In genomic region chr6:160029525-160029924, GRCh38 we compare ENCODE assay signal across 12 cellular contexts.
A peak's percentile ranks its signal among the peaks of the same experiment; 100 is the strongest.
DNase-seq lines count a peak whose midpoint lies in the region; ATAC-seq and TF ChIP-seq lines count a peak whose summit lies in the region.
"Had no signal": no experiment of that assay in that cellular context is flagged by ENCODE, and none has a peak within 500 bp of the region (broad histone marks: within the 10 kb centered on the region; RNA-seq: fewer than 3 reads in every experiment).

No MANE protein-coding gene starts in this region.

- H3K9ac ChIP-seq in liver (ENCODE audit: low read depth in 1 of 2, low read length in 2 of 2): no peak overlapping the region

- ATAC-seq in stimulated activated naive CD8-positive, alpha-beta T cell treated with anti-CD3 and anti-CD28 coated beads, Interleukin-15, amount 100 ng/mL, for 72 hours: no peak
- ATAC-seq in sciatic nerve: no peak
- no peak for ATAC-seq in GM19351 (IDR thresholded peaks at IDR 0.05; ENCODE audit: unreplicated experiment)

- peaks cover 72% of the 10 kb centered on the region for H3K36me3 Mint-ChIP-seq in MCF 10A (ENCODE audit: insufficient read depth, unreplicated experiment)

- H3K4me1 ChIP-seq in liver (ENCODE audit: control insufficient read depth in 4 of 4, insufficient read depth in 4 of 4, low read length in 3 of 4): peaks cover 0 to 13% (median 8%) of the 10 kb centered on the region in 4 donors
- H3K4me1 ChIP-seq in spleen: peaks cover 0 to 14% (median 3%) of the 10 kb centered on the region in 6 donors

- peak overlapping the region; percentile 95 for H3K27ac Mint-ChIP-seq in MCF 10A (ENCODE audit: low read depth, unreplicated experiment)
- peak overlapping the region in 1 of 2 donors; percentile 57 for H3K27ac Mint-ChIP-seq in stimulated activated naive CD8-positive, alpha-beta T cell treated with anti-CD3 and anti-CD28 coated beads, Interleukin-15, amount 100 ng/mL, for 72 hours
- H3K27ac Mint-ChIP-seq: activated naive CD8-positive, alpha-beta T cell had no signal

- H3K27ac ChIP-seq in liver (ENCODE audit: low read depth in 1 of 2, low read length in 2 of 2): peak overlapping the region; percentile 54 to 75
- peak overlapping the region in 5 of 8 donors; percentile 11 to 63 (median 53) for H3K27ac ChIP-seq in spleen

- no TSS peak for BruUV-seq in MCF 10A (replicated peaks; lab: Mats Ljungman, UMichigan)

- TF ChIP-seq RAD21 in liver (IDR thresholded peaks at IDR 0.05): no peak

- H3K9me3 ChIP-seq in liver (ENCODE audit: control insufficient read depth in 4 of 4, low read length in 3 of 4): no peaks in the 10 kb centered on the region
- H3K9me3 ChIP-seq in spleen: no peaks in the 10 kb centered on the region

- no peak for TF ChIP-seq CTCF in MCF 10A (IDR thresholded peaks at IDR 0.05; ENCODE audit: unreplicated experiment)
- no peak for TF ChIP-seq CTCF in liver (IDR thresholded peaks at IDR 0.05; ENCODE audit: low read depth, low read length, missing input control)
- no peak for TF ChIP-seq CTCF in spleen (IDR thresholded peaks at IDR 0.05 in 8 of 11, conservative IDR thresholded peaks at IDR 0.05 in 3 of 11)

- no peaks in the 10 kb centered on the region for H3K9me3 Mint-ChIP-seq in MCF 10A (ENCODE audit: unreplicated experiment)
- no peaks in the 10 kb centered on the region for H3K9me3 Mint-ChIP-seq in stimulated activated naive CD8-positive, alpha-beta T cell treated with anti-CD3 and anti-CD28 coated beads, Interleukin-15, amount 100 ng/mL, for 72 hours
- H3K9me3 Mint-ChIP-seq: activated CD4-positive, alpha-beta T cell treated with anti-CD3 and anti-CD28 coated beads, Interleukin-2, amount 10 ng/mL, durations not matched to agents 24 days and 14 days; CD8-positive, alpha-beta memory T cell had no signal

- H3K4me3 Mint-ChIP-seq in MCF 10A (ENCODE audit: unreplicated experiment): no peak overlapping the region
- no peak overlapping the region for H3K4me3 Mint-ChIP-seq in stimulated activated naive CD8-positive, alpha-beta T cell treated with anti-CD3 and anti-CD28 coated beads, Interleukin-15, amount 100 ng/mL, for 72 hours
- H3K4me3 Mint-ChIP-seq: activated CD4-positive, alpha-beta T cell treated with anti-CD3 and anti-CD28 coated beads, Interleukin-2, amount 10 ng/mL, durations not matched to agents 24 days and 14 days; activated naive CD8-positive, alpha-beta T cell; CD8-positive, alpha-beta memory T cell had no signal

- TF ChIP-seq POLR2A in spleen (IDR thresholded peaks at IDR 0.05): no peak

- H3K27me3 ChIP-seq in liver (ENCODE audit: control insufficient read depth in 4 of 4, insufficient read depth in 4 of 4, low read length in 3 of 4): no peaks in the 10 kb centered on the region
- H3K27me3 ChIP-seq in spleen (replicated peaks in 1 of 7): no peaks in the 10 kb centered on the region

- WGBS in liver: 98% methylated on average over 11 of the region's 11 CpGs
- WGBS in spleen, 5 donors: 90 to 95% (median 93%) methylated on average over 11 of the region's 11 CpGs

- H3K27me3 Mint-ChIP-seq in MCF 10A (ENCODE audit: insufficient read depth, unreplicated experiment): no peaks in the 10 kb centered on the region
- H3K27me3 Mint-ChIP-seq in stimulated activated naive CD8-positive, alpha-beta T cell treated with anti-CD3 and anti-CD28 coated beads, Interleukin-15, amount 100 ng/mL, for 72 hours: no peaks in the 10 kb centered on the region
- H3K27me3 Mint-ChIP-seq: activated CD4-positive, alpha-beta T cell treated with anti-CD3 and anti-CD28 coated beads, Interleukin-2, amount 10 ng/mL, durations not matched to agents 24 days and 14 days; activated naive CD8-positive, alpha-beta T cell had no signal

- peak; percentile 55 for DNase-seq in HK-2 (ENCODE audit: unreplicated experiment)
- no peak for DNase-seq in MCF 10A (ENCODE audit: unreplicated experiment)
- DNase-seq in spleen: no peak
- no peak for DNase-seq in stimulated activated naive CD8-positive, alpha-beta T cell treated with anti-CD3 and anti-CD28 coated beads, Interleukin-15, amount 100 ng/mL, for 72 hours
- DNase-seq in sciatic nerve (ENCODE audit: low spot score): no peak
- no peak for DNase-seq in NCI-H2029 (lab: John Stamatoyannopoulos, UW)
- DNase-seq: activated CD4-positive, alpha-beta T cell treated with anti-CD3 and anti-CD28 coated beads, Interleukin-2, amount 10 ng/mL, durations not matched to agents 24 days and 14 days; CD8-positive, alpha-beta memory T cell; NCI-H526 had no signal

- H3K36me3 ChIP-seq in liver (ENCODE audit: control insufficient read depth in 4 of 4, insufficient read depth in 3 of 4, low read depth in 1 of 4, low read length in 3 of 4) (peaks cover 3 to 53% (median 32%) of the 10 kb centered on the region in 4 donors), spleen (peaks cover 0 to 100% (median 73%) of the 10 kb centered on the region in 6 donors)

- H3K4me3 ChIP-seq in liver (ENCODE audit: low read depth in 1 of 3, low read length in 3 of 3): no peak overlapping the region
- H3K4me3 ChIP-seq in spleen: no peak overlapping the region

- POLR2A ChIA-PET in MCF 10A (lab: Yijun Ruan, JAX): interaction anchor here (0.8 to 4.3 kb wide), 9 partner anchors 12 to 240 kb away, joined by 3 to 34 read pairs (median 3); partner anchors contain the start of gene TCP1

- intact Hi-C loops in MCF 10A (cut with micrococcal nuclease): no loop called here
- intact Hi-C loops in spleen (cut with DNase I; ENCODE audit: low total_unique reads): loop anchor here (10.0 kb wide), 1 partner anchor 55 kb away; no protein-coding TSS in a partner anchor
- intact Hi-C loops in sciatic nerve (cut with DNase I): no loop called here

- CTCF ChIA-PET in MCF 10A (lab: Yijun Ruan, JAX): interaction anchor here (0.6 to 3.9 kb wide), 6 partner anchors 13 to 870 kb away, joined by 3 to 12 read pairs (median 4); no protein-coding TSS in a partner anchor

- H3K4me1 Mint-ChIP-seq in MCF 10A (ENCODE audit: insufficient read depth, unreplicated experiment): peaks cover 35% of the 10 kb centered on the region
- H3K4me1 Mint-ChIP-seq in stimulated activated naive CD8-positive, alpha-beta T cell treated with anti-CD3 and anti-CD28 coated beads, Interleukin-15, amount 100 ng/mL, for 72 hours: peaks cover 11% of the 10 kb centered on the region

TF ChIP-seq in liver, 16 proteins besides CTCF, POLR2A, EP300 and RAD21:
- TF ChIP-seq EGR1 (IDR thresholded peaks at IDR 0.05; ENCODE audit: low read depth in 2 of 2): no peak
- TF ChIP-seq ZBTB33 (IDR thresholded peaks at IDR 0.05): no peak
- TF ChIP-seq MAX (IDR thresholded peaks at IDR 0.05): no peak
- no peak for TF ChIP-seq RXRA (IDR thresholded peaks at IDR 0.05)
- no peak for TF ChIP-seq JUND (IDR thresholded peaks at IDR 0.05)
